Comparison of ENCODE assay signal across 9 cellular contexts in the genomic region with DNA sequence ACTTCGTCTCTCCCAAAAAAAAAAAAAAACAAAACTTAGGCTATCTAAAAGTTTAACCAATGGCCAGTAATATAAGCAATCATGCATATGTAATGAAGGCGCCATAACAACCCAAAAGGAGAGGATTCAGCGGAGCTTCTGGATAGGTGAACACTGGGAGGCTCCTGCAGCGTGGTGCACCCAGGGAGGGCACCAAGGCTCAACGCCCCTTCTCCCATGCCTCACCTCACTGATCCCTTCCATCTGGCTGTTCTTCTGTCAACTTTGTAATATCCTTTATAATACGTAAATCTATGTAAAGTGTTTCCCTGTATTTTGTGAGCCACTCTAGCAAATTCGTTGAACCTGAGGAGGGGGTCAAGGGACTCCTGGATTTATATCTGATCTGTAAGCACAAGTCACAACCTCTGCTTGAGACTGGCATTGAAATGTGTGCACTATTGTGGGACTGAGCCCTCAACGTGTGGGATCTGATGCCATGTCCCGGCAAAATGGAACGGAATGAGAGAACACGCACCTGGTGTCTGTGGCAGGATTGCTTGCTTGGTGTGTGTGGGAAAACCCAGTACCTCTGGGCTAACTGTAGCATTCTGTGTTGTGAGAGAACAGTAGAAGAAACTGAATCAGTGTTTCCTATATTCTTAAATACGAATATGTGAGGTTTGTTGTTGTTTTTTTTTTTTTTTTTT. TPM values are rescaled to one million over a fixed set of nuclear protein-coding genes. Genes with fewer than 3 reads are reported as not detected.
DNase-seq lines count a peak whose midpoint lies in the region; ATAC-seq, FAIRE-seq and TF ChIP-seq lines count a peak whose summit lies in the region.
"Had no signal": no experiment of that assay in that cellular context is flagged by ENCODE, and none has a peak within 500 bp of the region (broad histone marks: within the 10 kb centered on the region; RNA-seq: fewer than 3 reads in every experiment).

No MANE protein-coding gene starts in this region.

- peaks cover 50% of the 10 kb centered on the region for H3K9me3 Mint-ChIP-seq in activated naive CD4-positive, alpha-beta T cell treated with anti-CD3 and anti-CD28 coated beads, Interleukin-2, amount 10 ng/mL, durations not matched to agents 7 days and 5 days
- peaks cover 55% of the 10 kb centered on the region for H3K9me3 Mint-ChIP-seq in astrocyte (ENCODE audit: unreplicated experiment)

- no peaks in the 10 kb centered on the region for H3K79me1 ChIP-seq in mesendoderm (ENCODE audit: low read length)

- H3K27ac ChIP-seq in astrocyte (ENCODE audit: low read depth, low read length) (no peak overlapping the region), mesendoderm (ENCODE audit: low read depth, low read length) (no peak overlapping the region), transverse colon (peak overlapping the region in 3 of 4 donors; percentile 83 to 92 (median 89))

- no peaks in the 10 kb centered on the region for H4K20me1 ChIP-seq in astrocyte (ENCODE audit: insufficient read depth, low read length)

- no peak overlapping the region for H2BK120ac ChIP-seq in mesendoderm (ENCODE audit: low read depth, low read length)

- peak overlapping the region; percentile 92 for H3K27ac Mint-ChIP-seq in activated naive CD4-positive, alpha-beta T cell treated with anti-CD3 and anti-CD28 coated beads, Interleukin-2, amount 10 ng/mL, durations not matched to agents 7 days and 5 days
- no peak overlapping the region for H3K27ac Mint-ChIP-seq in astrocyte (ENCODE audit: unreplicated experiment)

- TF ChIP-seq CTCF in astrocyte (IDR thresholded peaks at IDR 0.05; ENCODE audit: insufficient read depth, low read depth, low read length) (no peak), transverse colon (IDR thresholded peaks at IDR 0.05) (no peak)

- in situ Hi-C loops in transverse colon (cut with MboI; ENCODE audit: low pct_ligation_motif_present in 1 of 4, low pct_unique_long_range_greater_than_20kb in 1 of 4, low sequenced_read_pairs in 3 of 4), result loop anchor here in 2 of 4 donors (10.0 kb wide), 2 partner anchors 141 to 321 kb away; a partner anchor contains a TSS

- no peaks in the 10 kb centered on the region for H3K4me1 ChIP-seq in astrocyte (ENCODE audit: insufficient read depth, low read length)
- no peaks in the 10 kb centered on the region for H3K4me1 ChIP-seq in mesendoderm (ENCODE audit: control insufficient read depth, low read depth, low read length)
- H3K4me1 ChIP-seq in transverse colon, result peaks cover 0 to 21% (median 5%) of the 10 kb centered on the region in 4 donors

- TF ChIP-seq POLR2A in transverse colon (IDR thresholded peaks at IDR 0.05), result no peak

- peak overlapping the region; percentile 92 for H3K4me2 ChIP-seq in astrocyte (ENCODE audit: low read length)
- H3K4me2 ChIP-seq in mesendoderm (ENCODE audit: low read length), result peak overlapping the region; percentile 31

- DNase-seq in activated naive CD4-positive, alpha-beta T cell treated with anti-CD3 and anti-CD28 coated beads, Interleukin-2, amount 10 ng/mL, durations not matched to agents 7 days and 5 days, result no peak
- no peak for DNase-seq in activated naive CD4-positive, alpha-beta T cell treated with anti-CD3 and anti-CD28 coated beads, Interleukin-2, amount 50 U/mL, for 16 hours
- DNase-seq in astrocyte (ENCODE audit: low read depth) (no peak), mesendoderm (no peak), transverse colon (no peak), NCI-H226 (no peak), epidermal melanocyte (ENCODE audit: insufficient read length, low spot score) (no peak)
- DNase-seq: SHP77 treated with DMSO at 0.1 percent for 48 hours had no signal

- peaks cover 24% of the 10 kb centered on the region for H3K9me3 ChIP-seq in astrocyte (ENCODE audit: insufficient read depth, low read depth, low read length)
- H3K9me3 ChIP-seq in transverse colon, result peaks cover 3 to 12% of the 10 kb centered on the region in 2 donors

- H2BK15ac ChIP-seq in mesendoderm (replicated peaks; ENCODE audit: low read depth), result no peak overlapping the region

- H4K8ac ChIP-seq in mesendoderm (ENCODE audit: low read depth, low read length), result no peak overlapping the region

- no peak for TF ChIP-seq EP300 in transverse colon (IDR thresholded peaks at IDR 0.05; ENCODE audit: low read depth)

- H3K4ac ChIP-seq in mesendoderm (ENCODE audit: low read depth, low read length), result no peak overlapping the region

- H3K27me3 ChIP-seq in astrocyte (ENCODE audit: insufficient read depth, low read length), result no peaks in the 10 kb centered on the region
- no peaks in the 10 kb centered on the region for H3K27me3 ChIP-seq in mesendoderm (ENCODE audit: insufficient read depth, low read length, poor library complexity)
- no peaks in the 10 kb centered on the region for H3K27me3 ChIP-seq in transverse colon

- no peaks in the 10 kb centered on the region for H3K27me3 Mint-ChIP-seq in activated naive CD4-positive, alpha-beta T cell treated with anti-CD3 and anti-CD28 coated beads, Interleukin-2, amount 10 ng/mL, durations not matched to agents 7 days and 5 days
- H3K27me3 Mint-ChIP-seq in astrocyte (ENCODE audit: low read depth, unreplicated experiment), result no peaks in the 10 kb centered on the region

- no peak overlapping the region for H3K9ac ChIP-seq in astrocyte (ENCODE audit: low read length)
- H3K9ac ChIP-seq in mesendoderm (ENCODE audit: low read length), result peak overlapping the region; percentile 31

- no peak overlapping the region for H3K23ac ChIP-seq in mesendoderm (ENCODE audit: low read length)

- H3K4me3 Mint-ChIP-seq in activated naive CD4-positive, alpha-beta T cell treated with anti-CD3 and anti-CD28 coated beads, Interleukin-2, amount 10 ng/mL, durations not matched to agents 7 days and 5 days, result peak overlapping the region; percentile 79
- peak overlapping the region; percentile 96 for H3K4me3 Mint-ChIP-seq in astrocyte (ENCODE audit: unreplicated experiment)

- WGBS in mesendoderm (ENCODE audit: extremely low coverage, insufficient coverage, low lambda C conversion rate), result no CpG with 5 or more reads among the region's 12 CpGs
- WGBS in transverse colon (ENCODE audit: low coverage in 1 of 2), 2 donors, result 62 to 95% methylated on average over 6 to 12 of the region's 12 CpGs

- H3K36me3 Mint-ChIP-seq in activated naive CD4-positive, alpha-beta T cell treated with anti-CD3 and anti-CD28 coated beads, Interleukin-2, amount 10 ng/mL, durations not matched to agents 7 days and 5 days, result peaks cover 46% of the 10 kb centered on the region
- peaks cover 28% of the 10 kb centered on the region for H3K36me3 Mint-ChIP-seq in astrocyte (ENCODE audit: low read depth, unreplicated experiment)

- no peak for FAIRE-seq in astrocyte (lab: Jason Lieb, UNC)

- H3K18ac ChIP-seq in mesendoderm (ENCODE audit: low read length), result no peak overlapping the region

- H3K79me2 ChIP-seq in astrocyte (ENCODE audit: insufficient read depth, low read length), result no peaks in the 10 kb centered on the region
- H3K79me2 ChIP-seq in mesendoderm (ENCODE audit: control insufficient read depth, insufficient read depth, low read length), result no peaks in the 10 kb centered on the region

- intact Hi-C loops in transverse colon (cut with DNase I; ENCODE audit: low total_unique reads), result no loop called here

- no peak overlapping the region for H2AK5ac ChIP-seq in mesendoderm (ENCODE audit: low read length)

- no peaks in the 10 kb centered on the region for H3K36me3 ChIP-seq in astrocyte (ENCODE audit: insufficient read depth, low read length)
- H3K36me3 ChIP-seq in mesendoderm (ENCODE audit: control insufficient read depth, insufficient read depth, low read length), result no peaks in the 10 kb centered on the region
- no peaks in the 10 kb centered on the region for H3K36me3 ChIP-seq in transverse colon

- ATAC-seq in HG02938 (IDR thresholded peaks at IDR 0.05; ENCODE audit: unreplicated experiment), result no peak

- H4K5ac ChIP-seq in mesendoderm (ENCODE audit: low read length), result no peak overlapping the region

- no peak overlapping the region for H3K4me3 ChIP-seq in astrocyte (ENCODE audit: insufficient read depth, low read depth, low read length)
- no peak overlapping the region for H3K4me3 ChIP-seq in mesendoderm (ENCODE audit: low read length)
- H3K4me3 ChIP-seq in transverse colon, result peak overlapping the region in 3 of 4 donors; percentile 52 to 97 (median 95)

- peak overlapping the region; percentile 65 for H3K56ac ChIP-seq in mesendoderm (ENCODE audit: low read length)

- H3K4me1 Mint-ChIP-seq in activated naive CD4-positive, alpha-beta T cell treated with anti-CD3 and anti-CD28 coated beads, Interleukin-2, amount 10 ng/mL, durations not matched to agents 7 days and 5 days, result peaks cover 40% of the 10 kb centered on the region
- H3K4me1 Mint-ChIP-seq in astrocyte (ENCODE audit: low read depth, unreplicated experiment), result peaks cover 4% of the 10 kb centered on the region

- no peak overlapping the region for H2BK5ac ChIP-seq in mesendoderm (ENCODE audit: low read length)

- peak overlapping the region; percentile 56 for H2AFZ ChIP-seq in astrocyte (ENCODE audit: low read depth, low read length)

- CTCF ChIA-PET in activated naive CD4-positive, alpha-beta T cell treated with anti-CD3 and anti-CD28 coated beads, Interleukin-2, amount 10 ng/mL, durations not matched to agents 7 days and 5 days (lab: Charles Lee), result interaction anchor here (1.4 kb wide), 1 partner anchor 599 kb away, joined by 4 read pairs; no protein-coding TSS in a partner anchor

RNA-seq across cellular contexts. Expression of a gene that starts 0.5 kb away (rescaled TPM):
- total RNA-seq in astrocyte (3.4 and 4.4 TPM in 2 replicates), transverse colon (1 to 10 TPM in 2 of 4 donors, under 1 TPM in 1, not detected in 1; 1.00 to 4.4 (median 2.6) TPM)
- 1.7 TPM for polyA plus RNA-seq in mesendoderm (2013, experiment 1 of 2)
- polyA plus RNA-seq in mesendoderm (2013, experiment 2 of 2), result 1.7 TPM

RNA-seq across cellular contexts. Expression of a gene that starts 34.8 kb away (rescaled TPM):
- total RNA-seq in astrocyte (10.1 and 10.6 TPM in 2 replicates), transverse colon (10 to 100 TPM in 2 of 4 donors, 1 to 10 TPM in 2; 5.6 to 12.5 (median 9.9) TPM)
- polyA plus RNA-seq in mesendoderm (2013, experiment 1 of 2), result 5.7 TPM
- polyA plus RNA-seq in mesendoderm (2013, experiment 2 of 2), result 6.0 TPM

Comparison
In these comparisons a context has a peak if more than half of its experiments do, and no peak if none do; other contexts are left out.
1. H3K27ac ChIP-seq: peak in transverse colon (3 of 4); none in astrocyte (single experiment) and mesendoderm (single experiment).
2. H3K4me3 ChIP-seq: peak in transverse colon (3 of 4); none in astrocyte (single experiment) and mesendoderm (single experiment).